14 cellular contexts compared by ENCODE assay signal in genomic region chr15:85011210-85011571, GRCh38. TPM values are rescaled to one million over a fixed set of nuclear protein-coding genes. Genes with fewer than 3 reads are reported as not detected.
A peak's percentile ranks its signal among the peaks of the same experiment; 100 is the strongest.
DNase-seq lines count a peak whose midpoint lies in the region; ATAC-seq, FAIRE-seq and TF ChIP-seq lines count a peak whose summit lies in the region.
"Had no signal": no experiment of that assay in that cellular context is flagged by ENCODE, and none has a peak within 500 bp of the region (broad histone marks: within the 10 kb centered on the region; RNA-seq: fewer than 3 reads in every experiment).

No MANE protein-coding gene starts in this region.

- ATAC-seq in foreskin keratinocyte (no peak), HG03025 (IDR thresholded peaks at IDR 0.05; ENCODE audit: low FRiP score, unreplicated experiment) (no peak)
- ATAC-seq: activated CD8-positive, alpha-beta T cell treated with anti-CD3 and anti-CD28 coated beads for 36 hours had no signal

- H3K27me3 ChIP-seq in OCI-LY3 (ENCODE audit: low read depth, low read length) (no peaks in the 10 kb centered on the region), endothelial cell of umbilical vein (ENCODE audit: control insufficient read depth in 2 of 2, insufficient read depth in 2 of 2, low read length in 2 of 2) (no peaks in the 10 kb centered on the region), mucosa of rectum (ENCODE audit: control insufficient read depth in 2 of 2, insufficient read depth in 2 of 2, low read length in 2 of 2) (no peaks in the 10 kb centered on the region), stomach smooth muscle (ENCODE audit: control insufficient read depth in 1 of 2, insufficient read depth in 2 of 2, low read length in 2 of 2) (no peaks in the 10 kb centered on the region), foreskin keratinocyte (no peaks in the 10 kb centered on the region)
- H3K27me3 ChIP-seq: SJCRH30 had no signal

- H3K9ac ChIP-seq in OCI-LY3 (ENCODE audit: low read length) (no peak overlapping the region; the same call in 1 of the 2 replicates), endothelial cell of umbilical vein (replicated peaks; ENCODE audit: extremely low read depth, insufficient read depth, low read length) (no peak overlapping the region), mucosa of rectum (ENCODE audit: low read depth in 1 of 2, low read length in 2 of 2) (peak overlapping the region; percentile 17 to 55), stomach smooth muscle (ENCODE audit: low read length in 2 of 2) (peak overlapping the region in 1 of 2 donors; percentile 45)

- H3K4me2 ChIP-seq in OCI-LY3 (ENCODE audit: low read length) (peak overlapping the region; percentile 6; the same call in 1 of the 2 replicates), endothelial cell of umbilical vein (ENCODE audit: insufficient read depth, low read length) (peak overlapping the region; percentile 51)

- H3K4me3 ChIP-seq in OCI-LY3 (ENCODE audit: low read length) (no peak overlapping the region), endothelial cell of umbilical vein (replicated peaks in 1 of 3; ENCODE audit: insufficient read depth in 1 of 3, low read depth in 1 of 3, low read length in 3 of 3) (no peak overlapping the region), mucosa of rectum (ENCODE audit: low read length in 2 of 2) (peak overlapping the region; percentile 29 to 31), stomach smooth muscle (ENCODE audit: low read length in 2 of 2) (peak overlapping the region in 1 of 2 donors; percentile 51)
- H3K4me3 ChIP-seq: SJCRH30 had no signal

- H2AFZ ChIP-seq in OCI-LY3 (ENCODE audit: low read depth, low read length) (no peak overlapping the region), endothelial cell of umbilical vein (ENCODE audit: low read depth, low read length) (no peak overlapping the region)

- POLR2A ChIA-PET in endothelial cell of umbilical vein (lab: Charles Lee), result no interaction called here

- FAIRE-seq in endothelial cell of umbilical vein (lab: Jason Lieb, UNC), result no peak
- FAIRE-seq: HTR-8/SVneo, urothelium cell line had no signal

- H4K20me1 ChIP-seq in OCI-LY3 (ENCODE audit: insufficient read depth, low read length) (peaks cover 16% of the 10 kb centered on the region; the same call in 1 of the 2 replicates), endothelial cell of umbilical vein (replicated peaks; ENCODE audit: control insufficient read depth, extremely low read depth, insufficient read depth, low read length) (no peaks in the 10 kb centered on the region)

- H3K79me2 ChIP-seq in OCI-LY3 (ENCODE audit: low read length) (peaks cover 52% of the 10 kb centered on the region), endothelial cell of umbilical vein (ENCODE audit: control insufficient read depth, insufficient read depth, low read length) (peaks cover 25% of the 10 kb centered on the region)

- dilution Hi-C loops in endothelial cell of umbilical vein (cut with MboI; ENCODE audit: extremely low pct_ligation_motif_present, low sequenced_read_pairs), result no loop called here

- intact Hi-C loops in endothelial cell of umbilical vein (cut with micrococcal nuclease), result no loop called here

- H3K9me3 ChIP-seq in OCI-LY3 (ENCODE audit: insufficient read depth, low read length), result no peaks in the 10 kb centered on the region
- H3K9me3 ChIP-seq in endothelial cell of umbilical vein (replicated peaks; ENCODE audit: control insufficient read depth, insufficient read depth, low read length), result no peaks in the 10 kb centered on the region
- H3K9me3 ChIP-seq in mucosa of rectum (ENCODE audit: control insufficient read depth in 2 of 2, low read length in 2 of 2), result no peaks in the 10 kb centered on the region
- no peaks in the 10 kb centered on the region for H3K9me3 ChIP-seq in stomach smooth muscle (ENCODE audit: control insufficient read depth in 2 of 2, low read length in 2 of 2)

- BruUV-seq in endothelial cell of umbilical vein (replicated peaks; lab: Mats Ljungman, UMichigan), result no TSS peak

- no peak for TF ChIP-seq CTCF in OCI-LY3 (IDR thresholded peaks at IDR 0.05; ENCODE audit: low read depth, low read length)
- no peak for TF ChIP-seq CTCF in endothelial cell of umbilical vein (IDR thresholded peaks at IDR 0.05; ENCODE audit: extremely low read depth in 1 of 2, insufficient read depth in 1 of 2, low read depth in 1 of 2, low read length in 2 of 2)
- TF ChIP-seq CTCF in foreskin keratinocyte (conservative IDR thresholded peaks at IDR 0.05), result no peak

- CTCF ChIA-PET in endothelial cell of umbilical vein (lab: Charles Lee), result interaction anchor here (1.3 to 3.3 kb wide), 4 partner anchors 11 to 56 kb away, joined by 3 to 11 read pairs (median 4); no protein-coding TSS in a partner anchor

- peak overlapping the region; percentile 20 for H3K27ac ChIP-seq in OCI-LY3 (ENCODE audit: low read length)
- peak overlapping the region; percentile 19 for H3K27ac ChIP-seq in endothelial cell of umbilical vein (ENCODE audit: insufficient read depth, low read depth, low read length)
- peak overlapping the region; percentile 75 to 81 for H3K27ac ChIP-seq in mucosa of rectum (ENCODE audit: low read depth in 2 of 2, low read length in 2 of 2)
- H3K27ac ChIP-seq in stomach smooth muscle (ENCODE audit: low read length), result peak overlapping the region; percentile 56
- H3K27ac ChIP-seq in foreskin keratinocyte, result no peak overlapping the region
- H3K27ac ChIP-seq: SJCRH30 had no signal

- H3K4me1 ChIP-seq in OCI-LY3 (ENCODE audit: low read length), result peaks cover 53% of the 10 kb centered on the region
- H3K4me1 ChIP-seq in endothelial cell of umbilical vein (ENCODE audit: control insufficient read depth, extremely low read depth, insufficient read depth, low read length), result peaks cover 12% of the 10 kb centered on the region
- H3K4me1 ChIP-seq in mucosa of rectum (ENCODE audit: control insufficient read depth in 2 of 2, insufficient read depth in 2 of 2, low read length in 2 of 2), result peaks cover 45 to 48% of the 10 kb centered on the region in 2 donors
- peaks cover 31% of the 10 kb centered on the region for H3K4me1 ChIP-seq in stomach smooth muscle (ENCODE audit: control insufficient read depth, insufficient read depth, low read length)
- H3K4me1 ChIP-seq in foreskin keratinocyte, result no peaks in the 10 kb centered on the region

- H3K36me3 ChIP-seq in OCI-LY3 (replicated peaks; ENCODE audit: low read depth, low read length) (no peaks in the 10 kb centered on the region), endothelial cell of umbilical vein (ENCODE audit: control insufficient read depth in 2 of 2, extremely low read depth in 1 of 2, insufficient read depth in 2 of 2, low read length in 2 of 2) (no peaks in the 10 kb centered on the region), mucosa of rectum (ENCODE audit: control insufficient read depth in 2 of 2, insufficient read depth in 2 of 2, low read length in 2 of 2) (no peaks in the 10 kb centered on the region), stomach smooth muscle (ENCODE audit: control insufficient read depth in 2 of 2, insufficient read depth in 2 of 2, low read length in 2 of 2) (no peaks in the 10 kb centered on the region)
- H3K36me3 ChIP-seq: SJCRH30 had no signal

- H3K9me1 ChIP-seq in endothelial cell of umbilical vein (replicated peaks; ENCODE audit: control insufficient read depth, extremely low read depth, insufficient read depth, low read length), result no peaks in the 10 kb centered on the region

- DNase-seq in endothelial cell of umbilical vein (ENCODE audit: low read depth, low spot score) (no peak), NCI-H1930 (lab: John Stamatoyannopoulos, UW) (no peak), foreskin keratinocyte (no peak), amniotic stem cell (lab: John Stamatoyannopoulos, UW) (no peak)
- DNase-seq: activated CD8-positive, alpha-beta T cell treated with anti-CD3 and anti-CD28 coated beads for 36 hours; endodermal cell; SJCRH30; stimulated activated CD4-positive, alpha-beta T cell treated with anti-CD3 and anti-CD28 coated beads, Interleukin-15, amount 100 ng/mL, for 24 hours had no signal

- TF ChIP-seq POLR2A in endothelial cell of umbilical vein (IDR thresholded peaks at IDR 0.05; ENCODE audit: low read depth, low read length), result no peak

TF ChIP-seq in endothelial cell of umbilical vein, 7 proteins besides CTCF, POLR2A, EP300 and RAD21:
- TF ChIP-seq GATA2 (IDR thresholded peaks at IDR 0.05; ENCODE audit: insufficient read depth, insufficient read length, low read depth, low read length) (no peak), FOS (IDR thresholded peaks at IDR 0.05; ENCODE audit: borderline replicate concordance, insufficient read depth, low read length) (no peak), EZH2 (IDR thresholded peaks at IDR 0.05; ENCODE audit: borderline replicate concordance, low read depth, low read length, severe bottlenecking) (no peak), POLR2AphosphoS5 (IDR thresholded peaks at IDR 0.05; ENCODE audit: insufficient read depth, low read depth, low read length) (no peak), MAX (IDR thresholded peaks at IDR 0.05; ENCODE audit: insufficient read depth, insufficient read length) (no peak), MYC (IDR thresholded peaks at IDR 0.05; ENCODE audit: low read depth, low read length) (no peak), JUN (IDR thresholded peaks at IDR 0.05; ENCODE audit: borderline replicate concordance, insufficient read depth, insufficient read length, low read depth) (no peak)

RNA-seq across cellular contexts. Expression of gene PDE8A, which starts 29.5 kb away (rescaled TPM):
- total RNA-seq in endothelial cell of umbilical vein (45.7 and 46.9 TPM in 2 replicates), foreskin keratinocyte (11.7 and 12.1 TPM in 2 replicates)
- polyA plus RNA-seq in endothelial cell of umbilical vein (19.3 and 21.3 TPM in 2 replicates), foreskin keratinocyte (5.2 and 6.2 TPM in 2 replicates)
- 20.8 and 23.3 TPM in 2 replicates for polyA plus RNA-seq in endothelial cell of umbilical vein (2011; cell fraction: cytosol; rRNA removed)
- 113 and 128 TPM in 2 replicates for polyA plus RNA-seq in endothelial cell of umbilical vein (2011; cell fraction: nucleus; rRNA removed)
- 20.4 and 24.4 TPM in 2 replicates for polyA plus RNA-seq in endothelial cell of umbilical vein (2012)
- polyA minus RNA-seq in endothelial cell of umbilical vein, result 36.7 and 47.9 TPM in 2 replicates
- 40.5 TPM for polyA minus RNA-seq in endothelial cell of umbilical vein (2011; cell fraction: cytosol; rRNA and poly(A)+ RNA removed)
- polyA minus RNA-seq in endothelial cell of umbilical vein (2011; cell fraction: nucleus; rRNA and poly(A)+ RNA removed), result 69.0 and 87.8 TPM in 2 replicates

Comparison
In these comparisons a context has a peak if more than half of its experiments do, and no peak if none do; other contexts are left out.
1. H3K4me3 ChIP-seq: peak in mucosa of rectum (2 of 2); none in OCI-LY3 (single experiment) and endothelial cell of umbilical vein (0 of 3).
2. H3K9ac ChIP-seq: peak in mucosa of rectum (2 of 2); none in OCI-LY3 (single experiment) and endothelial cell of umbilical vein (single experiment).